1 cellular context compared by ENCODE assay signal in the genomic region with DNA sequence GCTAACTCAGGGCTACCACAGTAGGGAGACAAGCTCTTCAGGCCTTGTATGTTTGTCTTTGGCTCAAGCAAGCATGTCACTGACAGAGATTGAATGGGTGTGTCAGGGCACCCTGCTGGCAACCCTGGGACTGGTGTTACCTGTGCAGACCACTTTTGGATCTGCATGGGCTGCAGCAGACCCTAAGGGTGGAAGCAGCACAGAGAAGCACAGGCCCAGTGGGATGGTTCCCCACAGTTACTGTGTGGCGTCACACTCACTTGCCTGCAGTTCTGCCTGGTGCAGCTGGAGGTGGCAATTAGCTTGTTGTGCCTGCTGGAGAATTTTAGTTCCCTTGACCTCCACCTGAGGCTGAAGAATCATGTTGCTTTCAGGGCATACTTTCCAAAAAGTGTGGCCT.
TF ChIP-seq lines count a peak whose summit lies in the region.

No MANE protein-coding gene starts in this region.

TF ChIP-seq in GM23338, 12 proteins besides CTCF, POLR2A, EP300 and RAD21:
- TF ChIP-seq EZH2 (IDR thresholded peaks at IDR 0.05; ENCODE audit: low read depth, unreplicated experiment) (no peak), POLR2AphosphoS5 (IDR thresholded peaks at IDR 0.05; ENCODE audit: low read depth) (no peak), ZNF114 (CRISPR knock-in tag; IDR thresholded peaks at IDR 0.05) (no peak), EZH2phosphoT487 (IDR thresholded peaks at IDR 0.05; ENCODE audit: unreplicated experiment) (no peak), NANOG (IDR thresholded peaks at IDR 0.05; ENCODE audit: borderline replicate concordance) (no peak), CREB1 (CRISPR knock-in tag; IDR thresholded peaks at IDR 0.05; ENCODE audit: low read depth) (no peak), ZNF331 (CRISPR knock-in tag; IDR thresholded peaks at IDR 0.05; ENCODE audit: low read depth) (no peak), STAT1 (IDR thresholded peaks at IDR 0.05; ENCODE audit: unreplicated experiment) (no peak), JUNB (IDR thresholded peaks at IDR 0.05; ENCODE audit: unreplicated experiment) (no peak)
- TF ChIP-seq, protein P1, sequence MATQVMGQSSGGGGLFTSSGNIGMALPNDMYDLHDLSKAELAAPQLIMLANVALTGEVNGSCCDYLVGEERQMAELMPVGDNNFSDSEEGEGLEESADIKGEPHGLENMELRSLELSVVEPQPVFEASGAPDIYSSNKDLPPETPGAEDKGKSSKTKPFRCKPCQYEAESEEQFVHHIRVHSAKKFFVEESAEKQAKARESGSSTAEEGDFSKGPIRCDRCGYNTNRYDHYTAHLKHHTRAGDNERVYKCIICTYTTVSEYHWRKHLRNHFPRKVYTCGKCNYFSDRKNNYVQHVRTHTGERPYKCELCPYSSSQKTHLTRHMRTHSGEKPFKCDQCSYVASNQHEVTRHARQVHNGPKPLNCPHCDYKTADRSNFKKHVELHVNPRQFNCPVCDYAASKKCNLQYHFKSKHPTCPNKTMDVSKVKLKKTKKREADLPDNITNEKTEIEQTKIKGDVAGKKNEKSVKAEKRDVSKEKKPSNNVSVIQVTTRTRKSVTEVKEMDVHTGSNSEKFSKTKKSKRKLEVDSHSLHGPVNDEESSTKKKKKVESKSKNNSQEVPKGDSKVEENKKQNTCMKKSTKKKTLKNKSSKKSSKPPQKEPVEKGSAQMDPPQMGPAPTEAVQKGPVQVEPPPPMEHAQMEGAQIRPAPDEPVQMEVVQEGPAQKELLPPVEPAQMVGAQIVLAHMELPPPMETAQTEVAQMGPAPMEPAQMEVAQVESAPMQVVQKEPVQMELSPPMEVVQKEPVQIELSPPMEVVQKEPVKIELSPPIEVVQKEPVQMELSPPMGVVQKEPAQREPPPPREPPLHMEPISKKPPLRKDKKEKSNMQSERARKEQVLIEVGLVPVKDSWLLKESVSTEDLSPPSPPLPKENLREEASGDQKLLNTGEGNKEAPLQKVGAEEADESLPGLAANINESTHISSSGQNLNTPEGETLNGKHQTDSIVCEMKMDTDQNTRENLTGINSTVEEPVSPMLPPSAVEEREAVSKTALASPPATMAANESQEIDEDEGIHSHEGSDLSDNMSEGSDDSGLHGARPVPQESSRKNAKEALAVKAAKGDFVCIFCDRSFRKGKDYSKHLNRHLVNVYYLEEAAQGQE (IDR thresholded peaks at IDR 0.05; ENCODE audit: unreplicated experiment) = no peak
- TF ChIP-seq, protein P2, sequence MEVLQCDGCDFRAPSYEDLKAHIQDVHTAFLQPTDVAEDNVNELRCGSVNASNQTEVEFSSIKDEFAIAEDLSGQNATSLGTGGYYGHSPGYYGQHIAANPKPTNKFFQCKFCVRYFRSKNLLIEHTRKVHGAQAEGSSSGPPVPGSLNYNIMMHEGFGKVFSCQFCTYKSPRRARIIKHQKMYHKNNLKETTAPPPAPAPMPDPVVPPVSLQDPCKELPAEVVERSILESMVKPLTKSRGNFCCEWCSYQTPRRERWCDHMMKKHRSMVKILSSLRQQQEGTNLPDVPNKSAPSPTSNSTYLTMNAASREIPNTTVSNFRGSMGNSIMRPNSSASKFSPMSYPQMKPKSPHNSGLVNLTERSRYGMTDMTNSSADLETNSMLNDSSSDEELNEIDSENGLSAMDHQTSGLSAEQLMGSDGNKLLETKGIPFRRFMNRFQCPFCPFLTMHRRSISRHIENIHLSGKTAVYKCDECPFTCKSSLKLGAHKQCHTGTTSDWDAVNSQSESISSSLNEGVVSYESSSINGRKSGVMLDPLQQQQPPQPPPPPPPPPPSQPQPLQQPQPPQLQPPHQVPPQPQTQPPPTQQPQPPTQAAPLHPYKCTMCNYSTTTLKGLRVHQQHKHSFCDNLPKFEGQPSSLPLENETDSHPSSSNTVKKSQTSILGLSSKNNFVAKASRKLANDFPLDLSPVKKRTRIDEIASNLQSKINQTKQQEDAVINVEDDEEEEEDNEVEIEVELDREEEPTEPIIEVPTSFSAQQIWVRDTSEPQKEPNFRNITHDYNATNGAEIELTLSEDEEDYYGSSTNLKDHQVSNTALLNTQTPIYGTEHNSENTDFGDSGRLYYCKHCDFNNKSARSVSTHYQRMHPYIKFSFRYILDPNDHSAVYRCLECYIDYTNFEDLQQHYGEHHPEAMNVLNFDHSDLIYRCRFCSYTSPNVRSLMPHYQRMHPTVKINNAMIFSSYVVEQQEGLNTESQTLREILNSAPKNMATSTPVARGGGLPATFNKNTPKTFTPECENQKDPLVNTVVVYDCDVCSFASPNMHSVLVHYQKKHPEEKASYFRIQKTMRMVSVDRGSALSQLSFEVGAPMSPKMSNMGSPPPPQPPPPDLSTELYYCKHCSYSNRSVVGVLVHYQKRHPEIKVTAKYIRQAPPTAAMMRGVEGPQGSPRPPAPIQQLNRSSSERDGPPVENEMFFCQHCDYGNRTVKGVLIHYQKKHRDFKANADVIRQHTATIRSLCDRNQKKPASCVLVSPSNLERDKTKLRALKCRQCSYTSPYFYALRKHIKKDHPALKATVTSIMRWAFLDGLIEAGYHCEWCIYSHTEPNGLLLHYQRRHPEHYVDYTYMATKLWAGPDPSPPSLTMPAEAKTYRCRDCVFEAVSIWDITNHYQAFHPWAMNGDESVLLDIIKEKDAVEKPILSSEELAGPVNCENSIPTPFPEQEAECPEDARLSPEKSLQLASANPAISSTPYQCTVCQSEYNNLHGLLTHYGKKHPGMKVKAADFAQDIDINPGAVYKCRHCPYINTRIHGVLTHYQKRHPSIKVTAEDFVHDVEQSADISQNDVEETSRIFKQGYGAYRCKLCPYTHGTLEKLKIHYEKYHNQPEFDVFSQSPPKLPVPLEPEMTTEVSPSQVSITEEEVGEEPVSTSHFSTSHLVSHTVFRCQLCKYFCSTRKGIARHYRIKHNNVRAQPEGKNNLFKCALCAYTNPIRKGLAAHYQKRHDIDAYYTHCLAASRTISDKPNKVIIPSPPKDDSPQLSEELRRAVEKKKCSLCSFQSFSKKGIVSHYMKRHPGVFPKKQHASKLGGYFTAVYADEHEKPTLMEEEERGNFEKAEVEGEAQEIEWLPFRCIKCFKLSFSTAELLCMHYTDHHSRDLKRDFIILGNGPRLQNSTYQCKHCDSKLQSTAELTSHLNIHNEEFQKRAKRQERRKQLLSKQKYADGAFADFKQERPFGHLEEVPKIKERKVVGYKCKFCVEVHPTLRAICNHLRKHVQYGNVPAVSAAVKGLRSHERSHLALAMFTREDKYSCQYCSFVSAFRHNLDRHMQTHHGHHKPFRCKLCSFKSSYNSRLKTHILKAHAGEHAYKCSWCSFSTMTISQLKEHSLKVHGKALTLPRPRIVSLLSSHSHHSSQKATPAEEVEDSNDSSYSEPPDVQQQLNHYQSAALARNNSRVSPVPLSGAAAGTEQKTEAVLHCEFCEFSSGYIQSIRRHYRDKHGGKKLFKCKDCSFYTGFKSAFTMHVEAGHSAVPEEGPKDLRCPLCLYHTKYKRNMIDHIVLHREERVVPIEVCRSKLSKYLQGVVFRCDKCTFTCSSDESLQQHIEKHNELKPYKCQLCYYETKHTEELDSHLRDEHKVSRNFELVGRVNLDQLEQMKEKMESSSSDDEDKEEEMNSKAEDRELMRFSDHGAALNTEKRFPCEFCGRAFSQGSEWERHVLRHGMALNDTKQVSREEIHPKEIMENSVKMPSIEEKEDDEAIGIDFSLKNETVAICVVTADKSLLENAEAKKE (CRISPR knock-in tag; IDR thresholded peaks at IDR 0.05) = no peak
- TF ChIP-seq, protein P3, sequence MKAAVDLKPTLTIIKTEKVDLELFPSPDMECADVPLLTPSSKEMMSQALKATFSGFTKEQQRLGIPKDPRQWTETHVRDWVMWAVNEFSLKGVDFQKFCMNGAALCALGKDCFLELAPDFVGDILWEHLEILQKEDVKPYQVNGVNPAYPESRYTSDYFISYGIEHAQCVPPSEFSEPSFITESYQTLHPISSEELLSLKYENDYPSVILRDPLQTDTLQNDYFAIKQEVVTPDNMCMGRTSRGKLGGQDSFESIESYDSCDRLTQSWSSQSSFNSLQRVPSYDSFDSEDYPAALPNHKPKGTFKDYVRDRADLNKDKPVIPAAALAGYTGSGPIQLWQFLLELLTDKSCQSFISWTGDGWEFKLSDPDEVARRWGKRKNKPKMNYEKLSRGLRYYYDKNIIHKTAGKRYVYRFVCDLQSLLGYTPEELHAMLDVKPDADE (IDR thresholded peaks at IDR 0.05) = no peak
